Comparison of ENCODE assay signal across 8 cellular contexts in the genomic region with DNA sequence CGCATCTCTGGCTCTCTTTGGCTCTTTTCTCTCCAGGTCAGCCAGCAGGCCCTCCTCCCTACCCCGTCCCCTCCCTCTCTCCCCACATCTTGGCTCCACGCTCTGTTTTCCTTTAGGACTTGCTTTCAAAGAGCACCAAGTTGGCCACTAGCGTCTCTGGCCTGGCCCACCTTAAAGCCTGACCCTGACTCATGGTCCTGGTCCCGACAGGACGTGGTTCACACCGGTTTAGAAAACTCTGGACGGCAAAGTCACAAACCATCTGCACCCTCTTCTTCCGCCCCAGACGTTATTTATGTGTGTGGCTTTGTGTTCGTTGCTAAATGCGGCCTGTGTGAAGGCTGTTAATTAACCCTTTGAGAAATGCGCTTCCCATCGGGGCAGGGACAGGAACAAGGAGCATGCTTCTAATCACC.
DNase-seq lines count a peak whose midpoint lies in the region; ATAC-seq and TF ChIP-seq lines count a peak whose summit lies in the region.

No MANE protein-coding gene starts in this region.

- no peaks in the 10 kb centered on the region for H3K9me3 ChIP-seq in psoas muscle

- no peak for TF ChIP-seq CTCF in psoas muscle (IDR thresholded peaks at IDR 0.05)
- TF ChIP-seq CTCF in foreskin fibroblast (IDR thresholded peaks at IDR 0.05; ENCODE audit: low read depth, low read length), result no peak

- H3K4me3 ChIP-seq in psoas muscle (no peak overlapping the region), foreskin fibroblast (ENCODE audit: low read depth in 1 of 2, low read length in 2 of 2) (no peak overlapping the region)

- H3K27ac ChIP-seq in psoas muscle, result peak overlapping the region; percentile 64

- intact Hi-C loops in left ventricle myocardium superior (cut with micrococcal nuclease), result no loop called here
- intact Hi-C loops in psoas muscle (cut with DNase I), result loop anchor here in 1 of 2 donors (5.0 kb wide), 1 partner anchor 266 kb away; a partner anchor contains a TSS

- 33 to 40% (median 39%) methylated on average over 14 of the region's 14 CpGs for WGBS in psoas muscle, 3 donors

- ATAC-seq in left ventricle myocardium superior, result peak; percentile 57
- peak in 3 of 4 donors; percentile 9 to 32 (median 23) for ATAC-seq in psoas muscle
- ATAC-seq in GM18858 (IDR thresholded peaks at IDR 0.05; ENCODE audit: unreplicated experiment), result no peak

- no peaks in the 10 kb centered on the region for H3K36me3 ChIP-seq in psoas muscle (ENCODE audit: insufficient read depth in 1 of 2, low read depth in 1 of 2)

- peaks cover 36% of the 10 kb centered on the region for H3K4me1 ChIP-seq in psoas muscle

- peak; percentile 90 for DNase-seq in GF-D8 (lab: John Stamatoyannopoulos, UW)
- peak; percentile 77 for DNase-seq in UCSD-AML1 (lab: John Stamatoyannopoulos, UW; ENCODE audit: unreplicated experiment)
- DNase-seq in left ventricle myocardium superior, result peak; percentile 64
- peak; percentile 81 to 85 for DNase-seq in psoas muscle
- no peak for DNase-seq in foreskin fibroblast
- no peak for DNase-seq in NCI-H748 treated with DMSO at 0.1 percent for 48 hours (lab: John Stamatoyannopoulos, UW)
- no peak for DNase-seq in activated CD4-positive, alpha-beta T cell treated with anti-CD3 and anti-CD28 coated beads, Interleukin-2, amount 50 U/mL, for 4 hours

- H3K27me3 ChIP-seq in psoas muscle (ENCODE audit: insufficient read depth in 3 of 3, low read length in 2 of 3), result no peaks in the 10 kb centered on the region

Comparison
In these comparisons a context has a peak if more than half of its experiments do, and no peak if none do; other contexts are left out.
1. DNase-seq: peak in GF-D8 (single experiment), UCSD-AML1 (single experiment), left ventricle myocardium superior (single experiment) and psoas muscle (2 of 2); none in foreskin fibroblast (0 of 2), NCI-H748 treated with DMSO at 0.1 percent for 48 hours (single experiment) and activated CD4-positive, alpha-beta T cell treated with anti-CD3 and anti-CD28 coated beads, Interleukin-2, amount 50 U/mL, for 4 hours (0 of 2).